In genomic region chr4:72797486-72797885, GRCh38 we compare ENCODE assay signal across 3 cellular contexts.
"Had no signal": no experiment of that assay in that cellular context is flagged by ENCODE, and none has a peak within 500 bp of the region (broad histone marks: within the 10 kb centered on the region; RNA-seq: fewer than 3 reads in every experiment).

No MANE protein-coding gene starts in this region.

- DNase-seq: GDM1, GF-D8 had no signal

- H3K4me3 ChIP-seq: GM12878 had no signal

- ATAC-seq: GM12878 had no signal
